In the genomic region with DNA sequence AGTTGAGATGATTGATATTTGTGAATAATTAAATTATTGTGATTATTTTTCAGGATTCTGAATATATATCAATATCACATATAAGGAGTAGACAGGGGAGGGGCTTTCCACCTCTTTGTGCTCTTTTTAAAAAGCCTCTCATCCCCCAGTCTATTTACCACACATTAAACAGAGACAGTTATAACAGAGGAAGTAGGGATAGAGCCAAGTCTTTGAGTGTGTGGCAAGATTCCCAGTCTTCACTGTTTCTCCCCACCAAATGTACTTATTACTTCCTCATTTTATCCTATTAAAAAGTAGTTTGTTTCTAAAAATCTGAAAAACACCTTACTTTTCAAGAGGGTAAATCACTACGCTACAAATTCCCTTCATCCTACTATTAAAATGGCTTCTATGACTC, we compare ENCODE assay signal across 17 cellular contexts. TPM values are rescaled to one million over a fixed set of nuclear protein-coding genes. Genes with fewer than 3 reads are reported as not detected.
DNase-seq lines count a peak whose midpoint lies in the region; ATAC-seq and TF ChIP-seq lines count a peak whose summit lies in the region.
"Had no signal": no experiment of that assay in that cellular context is flagged by ENCODE, and none has a peak within 500 bp of the region (broad histone marks: within the 10 kb centered on the region; RNA-seq: fewer than 3 reads in every experiment).

No MANE protein-coding gene starts in this region.

- H3K27ac ChIP-seq in CD8-positive, alpha-beta memory T cell (ENCODE audit: low read depth, low read length): no peak overlapping the region
- H3K27ac ChIP-seq in SK-N-SH (ENCODE audit: low read depth in 2 of 2, low read length in 1 of 2) (peak overlapping the region; percentile 9 to 39; a peak in 2 of 4 replicates), esophagus muscularis mucosa (replicated peaks in 1 of 4) (peak overlapping the region; percentile 1 to 42 (median 29)), osteoblast (ENCODE audit: low read depth, low read length) (no peak overlapping the region)

- no peak for TF ChIP-seq EP300 in SK-N-SH (IDR thresholded peaks at IDR 0.05; ENCODE audit: borderline replicate concordance in 1 of 2, low read depth in 1 of 2, low read length in 1 of 2)
- TF ChIP-seq EP300 in esophagus muscularis mucosa (IDR thresholded peaks at IDR 0.05): no peak

- peaks cover 13 to 58% (median 22%) of the 10 kb centered on the region in 3 donors for H3K36me3 Mint-ChIP-seq in CD8-positive, alpha-beta memory T cell

- H3K27me3 ChIP-seq in CD8-positive, alpha-beta memory T cell (ENCODE audit: insufficient read depth, low read length, poor library complexity, severe bottlenecking): no peaks in the 10 kb centered on the region
- H3K27me3 ChIP-seq in SK-N-SH (ENCODE audit: insufficient read depth) (no peaks in the 10 kb centered on the region), esophagus muscularis mucosa (no peaks in the 10 kb centered on the region), osteoblast (ENCODE audit: insufficient read depth, low read length) (no peaks in the 10 kb centered on the region)
- H3K27me3 ChIP-seq: adrenal gland, dorsolateral prefrontal cortex had no signal

- no peaks in the 10 kb centered on the region for H3K27me3 Mint-ChIP-seq in CD8-positive, alpha-beta memory T cell

- H3K4me1 ChIP-seq in CD8-positive, alpha-beta memory T cell (ENCODE audit: insufficient read depth, low read length): no peaks in the 10 kb centered on the region
- peaks cover 0 to 7% of the 10 kb centered on the region in 2 experiments; a peak in 2 of 4 replicates for H3K4me1 ChIP-seq in SK-N-SH (ENCODE audit: control insufficient read depth in 1 of 2, insufficient read depth in 2 of 2, low read depth in 1 of 2, low read length in 1 of 2)
- peaks cover 24 to 30% (median 27%) of the 10 kb centered on the region in 4 donors for H3K4me1 ChIP-seq in esophagus muscularis mucosa
- no peaks in the 10 kb centered on the region for H3K4me1 ChIP-seq in osteoblast (ENCODE audit: insufficient read depth, low read length)

- H2AFZ ChIP-seq in SK-N-SH (ENCODE audit: low read depth) (no peak overlapping the region), osteoblast (ENCODE audit: low read length) (no peak overlapping the region)

- H3K9ac ChIP-seq in SK-N-SH: no peak overlapping the region

- no peaks in the 10 kb centered on the region for H3K9me3 ChIP-seq in CD8-positive, alpha-beta memory T cell (ENCODE audit: low read length)
- H3K9me3 ChIP-seq in SK-N-SH (no peaks in the 10 kb centered on the region), esophagus muscularis mucosa (no peaks in the 10 kb centered on the region), osteoblast (ENCODE audit: low read depth, low read length) (no peaks in the 10 kb centered on the region)
- H3K9me3 ChIP-seq: adrenal gland had no signal

- H3K4me3 Mint-ChIP-seq in CD8-positive, alpha-beta memory T cell: no peak overlapping the region

- ATAC-seq in HG02678 (IDR thresholded peaks at IDR 0.05; ENCODE audit: unreplicated experiment) (no peak), GM18868 (IDR thresholded peaks at IDR 0.05; ENCODE audit: unreplicated experiment) (no peak)

- H3K4me1 Mint-ChIP-seq in CD8-positive, alpha-beta memory T cell: peaks cover 33 to 68% (median 48%) of the 10 kb centered on the region in 3 donors

- WGBS in SK-N-SH (ENCODE audit: low lambda C conversion rate): 100% methylated on average over 1 of the region's 1 CpG
- WGBS in esophagus muscularis mucosa: 32% methylated on average over 1 of the region's 1 CpG

- H3K9me2 ChIP-seq in SK-N-SH: no peaks in the 10 kb centered on the region

- H3K79me2 ChIP-seq in SK-N-SH (ENCODE audit: insufficient read depth): peaks cover 4% of the 10 kb centered on the region; the same call in 1 of the 2 replicates
- H3K79me2 ChIP-seq in osteoblast (ENCODE audit: insufficient read depth, low read length): no peaks in the 10 kb centered on the region

- POLR2A ChIA-PET in CD8-positive, alpha-beta memory T cell (lab: Charles Lee): no interaction called here
- POLR2A ChIA-PET in SK-N-SH (lab: Yijun Ruan, JAX): no interaction called here

- H3K4me2 ChIP-seq in SK-N-SH (no peak overlapping the region), osteoblast (ENCODE audit: insufficient read depth, low read length) (no peak overlapping the region)

- CTCF ChIA-PET in CD8-positive, alpha-beta memory T cell (lab: Charles Lee): no interaction called here
- CTCF ChIA-PET in SK-N-SH (lab: Yijun Ruan, JAX): no interaction called here

- TF ChIP-seq CTCF in SK-N-SH (IDR thresholded peaks at IDR 0.05): no peak
- no peak for TF ChIP-seq CTCF in esophagus muscularis mucosa (IDR thresholded peaks at IDR 0.05)
- no peak for TF ChIP-seq CTCF in osteoblast (IDR thresholded peaks at IDR 0.05; ENCODE audit: extremely low read depth, low read depth, low read length)

- H3K27ac Mint-ChIP-seq in CD8-positive, alpha-beta memory T cell: peak overlapping the region in 6 of 8 donors; percentile 1 to 80 (median 54)

- H4K20me1 ChIP-seq in SK-N-SH (ENCODE audit: insufficient read depth) (no peaks in the 10 kb centered on the region; the same call in 1 of the 2 replicates), osteoblast (ENCODE audit: insufficient read depth, low read length) (no peaks in the 10 kb centered on the region)

- DNase-seq in CD8-positive, alpha-beta memory T cell: no peak
- no peak for DNase-seq in SK-N-SH
- DNase-seq in esophagus muscularis mucosa (ENCODE audit: extremely low spot score): no peak
- peak; percentile 0 for DNase-seq in osteoblast (ENCODE audit: insufficient read length, low spot score, missing footprints)
- DNase-seq in NCI-H82 (lab: John Stamatoyannopoulos, UW): no peak
- no peak for DNase-seq in OCI-M1 (lab: John Stamatoyannopoulos, UW)
- DNase-seq: activated CD4-positive, alpha-beta T cell treated with anti-CD3 and anti-CD28 coated beads for 1 hour; activated T-cell treated with anti-CD3 and anti-CD28 coated beads, Interleukin-2, amount 50 U/mL, for 1 hour; adrenal gland; dorsolateral prefrontal cortex; KG1; kidney; NCI-H2081; stimulated activated CD4-positive, alpha-beta T cell treated with anti-CD3 and anti-CD28 coated beads, Interleukin-4, amount 100 ng/mL, for 4 hours; stimulated activated naive CD4-positive, alpha-beta T cell treated with Interleukin-2 at 50 U/mL for 16 hours had no signal

- peaks cover 0 to 2% (median 0%) of the 10 kb centered on the region in 5 donors for H3K9me3 Mint-ChIP-seq in CD8-positive, alpha-beta memory T cell

- no peak overlapping the region for H3K4me3 ChIP-seq in CD8-positive, alpha-beta memory T cell (ENCODE audit: low read length)
- H3K4me3 ChIP-seq in SK-N-SH (ENCODE audit: low read depth in 2 of 2, low read length in 1 of 2): no peak overlapping the region
- no peak overlapping the region for H3K4me3 ChIP-seq in esophagus muscularis mucosa
- no peak overlapping the region for H3K4me3 ChIP-seq in osteoblast (ENCODE audit: insufficient read depth, low read length)
- H3K4me3 ChIP-seq: adrenal gland had no signal

- peaks cover 14% of the 10 kb centered on the region for H3F3A ChIP-seq in SK-N-SH (replicated peaks; ENCODE audit: insufficient read depth)

- intact Hi-C loops in esophagus muscularis mucosa (cut with DNase I): no loop called here

- no peak for TF ChIP-seq RAD21 in SK-N-SH (IDR thresholded peaks at IDR 0.05; ENCODE audit: low read length)

- H3K36me3 ChIP-seq in CD8-positive, alpha-beta memory T cell (ENCODE audit: insufficient read depth, low read length): peaks cover 10% of the 10 kb centered on the region
- H3K36me3 ChIP-seq in SK-N-SH (replicated peaks in 1 of 2; ENCODE audit: control insufficient read depth in 1 of 2, insufficient read depth in 2 of 2, low read length in 1 of 2): peaks cover 15 to 36% of the 10 kb centered on the region in 2 experiments
- H3K36me3 ChIP-seq in esophagus muscularis mucosa: peaks cover 0 to 21% (median 10%) of the 10 kb centered on the region in 4 donors
- peaks cover 6% of the 10 kb centered on the region for H3K36me3 ChIP-seq in osteoblast (ENCODE audit: insufficient read depth, low read length)

- no peak for TF ChIP-seq POLR2A in esophagus muscularis mucosa (IDR thresholded peaks at IDR 0.05; ENCODE audit: low read depth)

TF ChIP-seq in SK-N-SH, 30 proteins besides CTCF, POLR2A, EP300 and RAD21 (continues in another document):
- TF ChIP-seq IRF3 (IDR thresholded peaks at IDR 0.05; ENCODE audit: low read depth, low read length) (no peak), FOXJ3 (CRISPR knock-in tag; IDR thresholded peaks at IDR 0.05) (no peak), USF2 (IDR thresholded peaks at IDR 0.05; ENCODE audit: borderline replicate concordance, low read depth, low read length) (no peak), YY1 (IDR thresholded peaks at IDR 0.05; ENCODE audit: low read depth) (no peak), MXI1 (IDR thresholded peaks at IDR 0.05; ENCODE audit: low read depth, low read length) (no peak), NFIC (IDR thresholded peaks at IDR 0.05; ENCODE audit: borderline replicate concordance) (no peak)
- TF ChIP-seq, protein P1, sequence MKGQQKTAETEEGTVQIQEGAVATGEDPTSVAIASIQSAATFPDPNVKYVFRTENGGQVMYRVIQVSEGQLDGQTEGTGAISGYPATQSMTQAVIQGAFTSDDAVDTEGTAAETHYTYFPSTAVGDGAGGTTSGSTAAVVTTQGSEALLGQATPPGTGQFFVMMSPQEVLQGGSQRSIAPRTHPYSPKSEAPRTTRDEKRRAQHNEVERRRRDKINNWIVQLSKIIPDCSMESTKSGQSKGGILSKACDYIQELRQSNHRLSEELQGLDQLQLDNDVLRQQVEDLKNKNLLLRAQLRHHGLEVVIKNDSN (IDR thresholded peaks at IDR 0.05; ENCODE audit: borderline replicate concordance, low read depth): no peak

RNA-seq across cellular contexts. Expression of gene EPS15, which starts 46.7 kb away (rescaled TPM):
- 100 to 1,000 TPM; 108 to 112 TPM for total RNA-seq in CD8-positive, alpha-beta memory T cell
- 59.6 TPM for polyA plus RNA-seq in CD8-positive, alpha-beta memory T cell
- 17.0 and 23.1 TPM in 2 replicates for polyA plus RNA-seq in SK-N-SH (2012; rRNA removed)
- 25.7 and 29.7 TPM in 2 replicates for polyA plus RNA-seq in SK-N-SH (2012; cell fraction: cytosol; rRNA removed)
- 14.2 and 41.4 TPM in 2 replicates for polyA plus RNA-seq in SK-N-SH (2012; cell fraction: nucleus; rRNA removed)
- 10 to 100 TPM; 49.8 to 84.3 (median 62.5) TPM for total RNA-seq in esophagus muscularis mucosa
- total RNA-seq in osteoblast: 79.9 and 82.2 TPM in 2 replicates

Comparison
In these comparisons a context has a peak if more than half of its experiments do, and no peak if none do; other contexts are left out.
1. H3K27ac ChIP-seq: peak in SK-N-SH (2 of 2) and esophagus muscularis mucosa (4 of 4); none in CD8-positive, alpha-beta memory T cell (single experiment) and osteoblast (single experiment).